In the genomic region with DNA sequence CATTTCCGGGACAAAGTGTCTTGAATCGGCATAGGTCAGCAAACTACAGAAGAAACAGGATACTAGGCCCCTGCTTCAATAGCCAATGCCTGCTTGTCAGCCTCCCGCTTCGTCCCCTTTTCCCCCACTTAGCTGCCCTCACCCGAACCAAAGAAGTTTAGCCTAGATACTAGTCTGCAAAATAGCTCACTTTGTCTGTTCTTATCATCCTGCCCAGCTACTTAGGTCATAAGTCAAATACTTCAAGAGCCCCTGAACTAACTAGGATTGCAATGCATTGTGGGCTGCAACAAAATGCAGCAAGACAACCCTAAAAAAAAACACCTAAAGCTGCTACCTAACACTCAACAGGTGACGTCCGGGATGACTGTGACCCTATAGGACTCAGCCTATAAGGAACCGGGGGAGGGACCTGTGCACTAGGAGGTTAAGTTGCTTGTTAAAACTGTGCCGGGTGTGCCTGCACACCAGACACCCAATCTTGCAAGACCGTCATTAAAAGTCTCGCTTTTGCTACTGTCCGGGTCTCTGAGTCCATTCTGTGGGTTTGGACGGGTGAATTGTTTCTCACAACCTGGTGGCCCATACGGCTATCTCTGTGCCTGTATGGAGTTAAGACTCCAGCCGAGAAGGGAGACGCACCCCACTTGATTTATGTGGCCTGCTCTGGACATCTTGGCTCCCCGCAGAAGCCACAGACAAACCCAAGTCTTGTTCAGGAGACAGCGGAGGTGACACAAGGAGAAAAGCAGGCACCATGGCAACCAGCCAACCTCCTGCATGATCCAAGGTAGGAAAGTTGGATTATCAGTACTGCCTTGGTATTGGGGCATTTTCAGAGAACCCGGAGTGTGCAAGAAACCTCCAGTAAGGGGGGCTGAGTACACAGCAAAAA, we compare ENCODE assay signal across 1 cellular context.
TF ChIP-seq lines count a peak whose summit lies in the region.

No MANE protein-coding gene starts in this region.

TF ChIP-seq in H1, 55 proteins besides CTCF, POLR2A, EP300 and RAD21:
- TF ChIP-seq RFX5 (IDR thresholded peaks at IDR 0.05; ENCODE audit: borderline replicate concordance, low read depth, low read length): no peak
- no peak for TF ChIP-seq EGR1 (IDR thresholded peaks at IDR 0.05; ENCODE audit: borderline replicate concordance, low read depth, low read length)
- TF ChIP-seq YY1 (IDR thresholded peaks at IDR 0.05; ENCODE audit: low read depth, low read length): no peak
- no peak for TF ChIP-seq RNF2 (IDR thresholded peaks at IDR 0.05; ENCODE audit: borderline replicate concordance, low read depth, low read length, missing control alignments, poor library complexity, severe bottlenecking)
- no peak for TF ChIP-seq CHD2 (IDR thresholded peaks at IDR 0.05; ENCODE audit: low read length)
TF ChIP-seq in H1: peak in this region for 0.
